ENCODE assay signal across 7 cellular contexts in genomic region chr17:46579083-46580075, GRCh38. TPM values are rescaled to one million over a fixed set of nuclear protein-coding genes. Genes with fewer than 3 reads are reported as not detected.
DNase-seq lines count a peak whose midpoint lies in the region; ATAC-seq, FAIRE-seq and TF ChIP-seq lines count a peak whose summit lies in the region.
"Not testable (repeated sequence)": the region's sequence is repeated elsewhere in the genome, so short reads cannot be mapped to it uniquely, and the experiment has no call there.

Gene ARL17A, minus strand, starts transcription at chr17:46579691. Its CDS starts 3,369 bp downstream, at chr17:46576322.

- not testable (repeated sequence) for H3K27me3 ChIP-seq in Panc1 (ENCODE audit: control insufficient read depth, insufficient read depth, low read length)

- H3K4me1 ChIP-seq in Panc1 (ENCODE audit: control insufficient read depth, insufficient read depth, low read length) = not testable (repeated sequence)

- peak; percentile 93 for ATAC-seq in HG02938 (IDR thresholded peaks at IDR 0.05; ENCODE audit: unreplicated experiment)
- ATAC-seq in Panc1 = peak; percentile 95

- peak within 1 kb of the TSS; percentile 55 for H3K4me3 Mint-ChIP-seq in mesothelial cell of epicardium

- CTCF ChIA-PET in Panc1 (lab: Charles Lee) = not testable (repeated sequence)

- not testable (repeated sequence) for DNase-seq in GM19239 (ENCODE audit: insufficient read length, low spot score); Panc1 (ENCODE audit: low read depth, low spot score); coronary artery (ENCODE audit: low spot score)
- peak; percentile 77 for DNase-seq in activated CD8-positive, alpha-beta memory T cell treated with anti-CD3 and anti-CD28 coated beads, Interleukin-2, amount 50 U/mL, for 48 hours
- DNase-seq in mesothelial cell of epicardium (ENCODE audit: low spot score in 2 of 2, unreplicated experiment in 2 of 2) = peak; percentile 22 to 71
- DNase-seq in stimulated activated CD4-positive, alpha-beta T cell treated with anti-CD3 and anti-CD28 coated beads, Interleukin-1b, Interleukin-23, amount 100 ng/mL, for 48 hours = peak; percentile 84

- intact Hi-C loops in Panc1 (cut with micrococcal nuclease; ENCODE audit: unreplicated experiment) = not testable (repeated sequence)

- H3K27ac Mint-ChIP-seq in mesothelial cell of epicardium = not testable (repeated sequence)

- not testable (repeated sequence) for H3K9me3 ChIP-seq in Panc1 (ENCODE audit: control insufficient read depth, insufficient read depth, low read depth, low read length)

- H3K36me3 ChIP-seq in Panc1 (ENCODE audit: control insufficient read depth, insufficient read depth, low read length) = not testable (repeated sequence)

- H3K4me1 Mint-ChIP-seq in mesothelial cell of epicardium = not testable (repeated sequence)

- peak; percentile 100 for FAIRE-seq in GM19239 (lab: Jason Lieb, UNC)

- H3K9me3 Mint-ChIP-seq in mesothelial cell of epicardium = not testable (repeated sequence)

- peak within 1 kb of the TSS; percentile 21 to 36 for H3K4me3 ChIP-seq in Panc1 (ENCODE audit: low read depth in 2 of 2, low read length in 2 of 2)
- peak within 1 kb of the TSS; percentile 59 for H3K4me3 ChIP-seq in coronary artery

- in situ Hi-C loops in Panc1 (cut with HindIII; ENCODE audit: low pct_unique_long_range_greater_than_20kb, low sequenced_read_pairs) = not testable (repeated sequence)

- not testable (repeated sequence) for H3K27me3 Mint-ChIP-seq in mesothelial cell of epicardium (ENCODE audit: low read depth)

- H3K36me3 Mint-ChIP-seq in mesothelial cell of epicardium = not testable (repeated sequence)

- TSS peak; percentile 94 for BruUV-seq in Panc1 (replicated peaks; lab: Mats Ljungman, UMichigan)

- POLR2A ChIA-PET in Panc1 (lab: Charles Lee) = not testable (repeated sequence)

- H3K27ac ChIP-seq in Panc1 (ENCODE audit: low read length) = peak within 1 kb of the TSS; percentile 63; the same call in 1 of the 2 replicates
- H3K27ac ChIP-seq in coronary artery = peak within 1 kb of the TSS in 1 of 2 donors; percentile 72

- TF ChIP-seq CTCF in Panc1 (IDR thresholded peaks at IDR 0.05); coronary artery (IDR thresholded peaks at IDR 0.05); mesothelial cell of epicardium (IDR thresholded peaks at IDR 0.05; ENCODE audit: unreplicated experiment): not testable (repeated sequence)

RNA-seq across cellular contexts. Expression of gene ARL17A, which starts in this region (rescaled TPM):
- 12.5 TPM for total RNA-seq in Panc1 (2021; ENCODE audit: unreplicated experiment)
- polyA plus RNA-seq in Panc1 (2012; ENCODE audit: insufficient read length) = 7.0 TPM
- total RNA-seq in mesothelial cell of epicardium = 22.4 to 23.5 TPM (median 23.4 TPM) in 3 replicates
